In the genomic region with DNA sequence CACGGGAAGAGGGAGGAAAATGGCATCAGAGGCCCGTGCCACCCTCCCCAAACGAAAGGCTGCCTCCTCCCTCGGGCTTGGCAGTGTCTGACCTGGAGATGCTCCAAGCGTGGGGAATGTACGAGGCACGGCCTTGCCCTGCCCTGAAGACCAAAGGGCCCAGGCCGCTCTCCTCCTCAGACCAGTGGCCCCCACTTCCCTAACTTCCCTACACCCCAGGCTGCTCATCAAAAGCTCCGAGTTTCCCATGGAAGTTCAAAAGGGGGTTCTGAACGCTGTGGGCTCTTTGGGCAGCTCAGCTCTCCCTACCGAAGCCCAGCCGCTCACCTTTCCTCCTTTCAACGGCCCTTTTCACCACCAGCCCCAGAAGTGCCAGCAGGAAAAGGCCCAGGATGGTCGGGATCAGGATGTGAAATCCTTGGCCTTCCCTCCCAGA, we compare ENCODE assay signal across 8 cellular contexts. TPM values are rescaled to one million over a fixed set of nuclear protein-coding genes. Genes with fewer than 3 reads are reported as not detected.
DNase-seq lines count a peak whose midpoint lies in the region; ATAC-seq and TF ChIP-seq lines count a peak whose summit lies in the region.

No MANE protein-coding gene starts in this region.

- H3K4me1 Mint-ChIP-seq in CD4-positive, alpha-beta T cell (ENCODE audit: low read depth) = peaks cover 92% of the 10 kb centered on the region
- H3K4me1 Mint-ChIP-seq in activated T-helper 2 cell treated with anti-CD3 and anti-CD28 coated beads, Interferon-gamma antibody, Interleukin-2, Interleukin-4, amounts not matched to agents 10 μg/mL and 5 μg/mL and 100 μg/mL, durations not matched to agents 14 hours and 24 hours and 36 hours (ENCODE audit: low read depth) = peaks cover 40% of the 10 kb centered on the region

- peak overlapping the region; percentile 39 for H3K27ac ChIP-seq in CD4-positive, alpha-beta T cell (ENCODE audit: low read depth, low read length)
- H3K27ac ChIP-seq in Peyer's patch = peak overlapping the region in 2 of 4 donors; percentile 19 to 89
- H3K27ac ChIP-seq in osteoblast (ENCODE audit: low read depth, low read length) = no peak overlapping the region

- H3K4me2 ChIP-seq in osteoblast (ENCODE audit: insufficient read depth, low read length) = peak overlapping the region; percentile 74

- no peaks in the 10 kb centered on the region for H3K9me3 ChIP-seq in CD4-positive, alpha-beta T cell (ENCODE audit: control insufficient read depth, low read length)
- H3K9me3 ChIP-seq in Peyer's patch = no peaks in the 10 kb centered on the region
- no peaks in the 10 kb centered on the region for H3K9me3 ChIP-seq in osteoblast (ENCODE audit: low read depth, low read length)

- DNase-seq in CD4-positive, alpha-beta T cell = no peak
- DNase-seq in Peyer's patch (no peak), fibroblast of mammary gland (ENCODE audit: low read depth) (no peak), osteoblast (ENCODE audit: insufficient read length, low spot score, missing footprints) (no peak), C1 segment of cervical spinal cord (lab: John Stamatoyannopoulos, UW) (no peak), NCI-H187 (lab: John Stamatoyannopoulos, UW) (no peak)
- no peak for DNase-seq in activated T-helper 2 cell treated with anti-CD3 and anti-CD28 coated beads, Interferon-gamma antibody, Interleukin-2, Interleukin-4, amounts not matched to agents 10 μg/mL and 5 μg/mL and 100 μg/mL, durations not matched to agents 14 hours and 24 hours and 36 hours (ENCODE audit: low spot score)

- no peak overlapping the region for H3K27ac Mint-ChIP-seq in CD4-positive, alpha-beta T cell
- H3K27ac Mint-ChIP-seq in activated T-helper 2 cell treated with anti-CD3 and anti-CD28 coated beads, Interferon-gamma antibody, Interleukin-2, Interleukin-4, amounts not matched to agents 10 μg/mL and 5 μg/mL and 100 μg/mL, durations not matched to agents 14 hours and 24 hours and 36 hours = no peak overlapping the region

- H3K4me3 Mint-ChIP-seq in CD4-positive, alpha-beta T cell = peak overlapping the region; percentile 80
- H3K4me3 Mint-ChIP-seq in activated T-helper 2 cell treated with anti-CD3 and anti-CD28 coated beads, Interferon-gamma antibody, Interleukin-2, Interleukin-4, amounts not matched to agents 10 μg/mL and 5 μg/mL and 100 μg/mL, durations not matched to agents 14 hours and 24 hours and 36 hours (ENCODE audit: low read depth) = no peak overlapping the region

- peak overlapping the region; percentile 70 for H2AFZ ChIP-seq in osteoblast (ENCODE audit: low read length)

- no peaks in the 10 kb centered on the region for H3K9me3 Mint-ChIP-seq in CD4-positive, alpha-beta T cell
- no peaks in the 10 kb centered on the region for H3K9me3 Mint-ChIP-seq in activated T-helper 2 cell treated with anti-CD3 and anti-CD28 coated beads, Interferon-gamma antibody, Interleukin-2, Interleukin-4, amounts not matched to agents 10 μg/mL and 5 μg/mL and 100 μg/mL, durations not matched to agents 14 hours and 24 hours and 36 hours

- no peaks in the 10 kb centered on the region for H3K36me3 ChIP-seq in Peyer's patch
- H3K36me3 ChIP-seq in osteoblast (ENCODE audit: insufficient read depth, low read length) = no peaks in the 10 kb centered on the region

- no peaks in the 10 kb centered on the region for H3K27me3 Mint-ChIP-seq in CD4-positive, alpha-beta T cell
- peaks cover 11% of the 10 kb centered on the region for H3K27me3 Mint-ChIP-seq in activated T-helper 2 cell treated with anti-CD3 and anti-CD28 coated beads, Interferon-gamma antibody, Interleukin-2, Interleukin-4, amounts not matched to agents 10 μg/mL and 5 μg/mL and 100 μg/mL, durations not matched to agents 14 hours and 24 hours and 36 hours (ENCODE audit: low read depth)

- H3K4me3 ChIP-seq in Peyer's patch = peak overlapping the region; percentile 34 to 57 (median 48)
- H3K4me3 ChIP-seq in fibroblast of mammary gland (ENCODE audit: control insufficient read depth, low read depth, low read length) = peak overlapping the region; percentile 36
- peak overlapping the region; percentile 65 for H3K4me3 ChIP-seq in osteoblast (ENCODE audit: insufficient read depth, low read length)

- POLR2A ChIA-PET in CD4-positive, alpha-beta T cell (lab: Charles Lee) = interaction anchor here (0.9 to 13.4 kb wide), 20 partner anchors 7 to 182 kb away, joined by 3 to 384 read pairs (median 8); a partner anchor contains a TSS

- H3K27me3 ChIP-seq in CD4-positive, alpha-beta T cell (ENCODE audit: control insufficient read depth, insufficient read depth, low read length) = no peaks in the 10 kb centered on the region
- no peaks in the 10 kb centered on the region for H3K27me3 ChIP-seq in Peyer's patch
- H3K27me3 ChIP-seq in osteoblast (ENCODE audit: insufficient read depth, low read length) = peaks cover 34% of the 10 kb centered on the region

- no peak for TF ChIP-seq CTCF in CD4-positive, alpha-beta T cell (IDR thresholded peaks at IDR 0.05)
- TF ChIP-seq CTCF in Peyer's patch (IDR thresholded peaks at IDR 0.05) (no peak), fibroblast of mammary gland (conservative IDR thresholded peaks at IDR 0.05; ENCODE audit: control insufficient read depth, insufficient read depth, low read depth, low read length) (no peak), osteoblast (IDR thresholded peaks at IDR 0.05; ENCODE audit: extremely low read depth, low read depth, low read length) (no peak)

- no peaks in the 10 kb centered on the region for H3K79me2 ChIP-seq in osteoblast (ENCODE audit: insufficient read depth, low read length)

- intact Hi-C loops in CD4-positive, alpha-beta T cell (cut with DNase I, micrococcal nuclease) = loop anchor here in 1 of 2 experiments (2.0 to 10.0 kb wide), 4 partner anchors 53 to 435 kb away; a partner anchor contains a TSS
- intact Hi-C loops in activated T-helper 2 cell treated with anti-CD3 and anti-CD28 coated beads, Interferon-gamma antibody, Interleukin-2, Interleukin-4, amounts not matched to agents 10 μg/mL and 5 μg/mL and 100 μg/mL, durations not matched to agents 14 hours and 24 hours and 36 hours (cut with micrococcal nuclease) = loop anchor here (2.0 to 5.0 kb wide), 2 partner anchors 13 to 248 kb away; a partner anchor contains a TSS

- no peak for ATAC-seq in CD4-positive, alpha-beta T cell (ENCODE audit: poor library complexity)
- no peak for ATAC-seq in GM21723 (IDR thresholded peaks at IDR 0.05; ENCODE audit: unreplicated experiment)

- H3K36me3 Mint-ChIP-seq in CD4-positive, alpha-beta T cell (ENCODE audit: low read depth) = peaks cover 91% of the 10 kb centered on the region
- peaks cover 57% of the 10 kb centered on the region for H3K36me3 Mint-ChIP-seq in activated T-helper 2 cell treated with anti-CD3 and anti-CD28 coated beads, Interferon-gamma antibody, Interleukin-2, Interleukin-4, amounts not matched to agents 10 μg/mL and 5 μg/mL and 100 μg/mL, durations not matched to agents 14 hours and 24 hours and 36 hours (ENCODE audit: low read depth)

- peaks cover 0 to 37% (median 15%) of the 10 kb centered on the region in 4 donors for H3K4me1 ChIP-seq in Peyer's patch
- H3K4me1 ChIP-seq in osteoblast (ENCODE audit: insufficient read depth, low read length) = peaks cover 8% of the 10 kb centered on the region

- CTCF ChIA-PET in CD4-positive, alpha-beta T cell (lab: Charles Lee) = interaction anchor here (1.0 to 1.8 kb wide), 6 partner anchors 10 to 185 kb away, joined by 3 to 11 read pairs (median 4); a partner anchor contains a TSS

- TF ChIP-seq POLR2A in Peyer's patch (IDR thresholded peaks at IDR 0.05) = no peak

- no peaks in the 10 kb centered on the region for H4K20me1 ChIP-seq in osteoblast (ENCODE audit: insufficient read depth, low read length)

RNA-seq across cellular contexts. Expression of a gene that starts 11.8 kb away (rescaled TPM):
- total RNA-seq in CD4-positive, alpha-beta T cell = 100 to 1,000 TPM; 171 to 186 TPM
- total RNA-seq in Peyer's patch (100 to 1,000 TPM in 1 of 4 donors, 1 to 10 TPM in 3; 7.4 to 248 (median 8.6) TPM), osteoblast (0.29 TPM in 1 of 2 replicates, not detected in the other)
- total RNA-seq in activated T-helper 2 cell treated with anti-CD3 and anti-CD28 coated beads, Interferon-gamma antibody, Interleukin-2, Interleukin-4, amounts not matched to agents 10 μg/mL and 5 μg/mL and 100 μg/mL, durations not matched to agents 14 hours and 24 hours and 36 hours = 14.1 and 16.7 TPM in 2 replicates

RNA-seq across cellular contexts. Expression of a gene that starts 12.7 kb away (rescaled TPM):
- not detected for total RNA-seq in CD4-positive, alpha-beta T cell
- total RNA-seq in Peyer's patch (not detected), osteoblast (not detected in 2 replicates)
- total RNA-seq in activated T-helper 2 cell treated with anti-CD3 and anti-CD28 coated beads, Interferon-gamma antibody, Interleukin-2, Interleukin-4, amounts not matched to agents 10 μg/mL and 5 μg/mL and 100 μg/mL, durations not matched to agents 14 hours and 24 hours and 36 hours = 3.1 and 3.4 TPM in 2 replicates

RNA-seq across cellular contexts. Expression of a gene that starts 36.4 kb away (rescaled TPM):
- not detected for total RNA-seq in CD4-positive, alpha-beta T cell
- total RNA-seq in Peyer's patch (1,000 to 10,000 TPM in 3 of 4 donors, 100 to 1,000 TPM in 1; 588 to 3,176 (median 2,192) TPM), osteoblast (not detected in 2 replicates)
- total RNA-seq in activated T-helper 2 cell treated with anti-CD3 and anti-CD28 coated beads, Interferon-gamma antibody, Interleukin-2, Interleukin-4, amounts not matched to agents 10 μg/mL and 5 μg/mL and 100 μg/mL, durations not matched to agents 14 hours and 24 hours and 36 hours = not detected in 2 replicates

RNA-seq across cellular contexts. Expression of a gene that starts 44.5 kb away (rescaled TPM):
- not detected for total RNA-seq in CD4-positive, alpha-beta T cell
- not detected for total RNA-seq in Peyer's patch
- not detected in 2 replicates for total RNA-seq in osteoblast
- total RNA-seq in activated T-helper 2 cell treated with anti-CD3 and anti-CD28 coated beads, Interferon-gamma antibody, Interleukin-2, Interleukin-4, amounts not matched to agents 10 μg/mL and 5 μg/mL and 100 μg/mL, durations not matched to agents 14 hours and 24 hours and 36 hours = not detected in 2 replicates

Comparison
In these comparisons a context has a peak if more than half of its experiments do, and no peak if none do; other contexts are left out.
1. RNA of a gene that starts 36.4 kb away (total RNA-seq): 588 to 3,176 TPM in Peyer's patch; not detected in CD4-positive, alpha-beta T cell, not detected in activated T-helper 2 cell treated with anti-CD3 and anti-CD28 coated beads, Interferon-gamma antibody, Interleukin-2, Interleukin-4, amounts not matched to agents 10 μg/mL and 5 μg/mL and 100 μg/mL, durations not matched to agents 14 hours and 24 hours and 36 hours and not detected in osteoblast; every median in the first group is over 100 times any median in the second.
2. Peak in every context shown above with its lines, with median percentiles within 50 percentile points of each other: H3K4me3 ChIP-seq.